Comparison of ENCODE assay signal across 1 cellular context in genomic region chr19:14393303-14393702, GRCh38.
TF ChIP-seq lines count a peak whose summit lies in the region.

No MANE protein-coding gene starts in this region.

TF ChIP-seq in WTC11, 78 proteins besides CTCF, POLR2A, EP300 and RAD21:
- no peak for TF ChIP-seq NFYB (CRISPR knock-in tag; conservative IDR thresholded peaks at IDR 0.05; ENCODE audit: low read depth)
- no peak for TF ChIP-seq EMX1 (CRISPR knock-in tag; IDR thresholded peaks at IDR 0.05)
- TF ChIP-seq SP1 (CRISPR knock-in tag; conservative IDR thresholded peaks at IDR 0.05): no peak
- TF ChIP-seq ZNF423 (CRISPR knock-in tag; IDR thresholded peaks at IDR 0.05): no peak
- TF ChIP-seq PRDM15 (CRISPR knock-in tag; IDR thresholded peaks at IDR 0.05): peak; percentile 63
- TF ChIP-seq ARID4B (CRISPR knock-in tag; IDR thresholded peaks at IDR 0.05; ENCODE audit: borderline replicate concordance): no peak
- no peak for TF ChIP-seq GTF2I (CRISPR knock-in tag; conservative IDR thresholded peaks at IDR 0.05)
